23 cellular contexts compared by ENCODE assay signal in the genomic region with DNA sequence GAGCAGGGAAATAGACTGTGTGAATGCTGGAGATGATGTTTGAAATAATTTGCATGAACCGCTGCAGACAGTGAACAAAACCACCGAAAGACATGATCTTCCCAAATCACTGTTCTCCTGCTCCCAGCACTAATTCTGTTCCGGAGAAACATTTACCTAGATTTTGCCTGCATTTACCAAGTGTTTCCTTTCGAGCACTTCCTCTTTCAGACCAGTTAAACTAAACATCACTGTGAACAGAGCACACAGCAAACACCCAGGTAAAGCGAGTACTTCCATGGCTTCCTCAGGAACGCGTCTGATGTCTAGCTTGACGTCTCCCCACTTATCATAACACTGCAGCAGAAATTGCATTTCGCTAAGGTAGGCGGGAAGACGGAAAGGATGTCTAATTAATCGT. TPM values are rescaled to one million over a fixed set of nuclear protein-coding genes. Genes with fewer than 3 reads are reported as not detected.
DNase-seq lines count a peak whose midpoint lies in the region; ATAC-seq, FAIRE-seq and TF ChIP-seq lines count a peak whose summit lies in the region.
"Had no signal": no experiment of that assay in that cellular context is flagged by ENCODE, and none has a peak within 500 bp of the region (broad histone marks: within the 10 kb centered on the region; RNA-seq: fewer than 3 reads in every experiment).

No MANE protein-coding gene starts in this region.

- H4K20me1 ChIP-seq in GM23338 (replicated peaks; ENCODE audit: insufficient read depth) = no peaks in the 10 kb centered on the region
- H4K20me1 ChIP-seq in OCI-LY1 (ENCODE audit: insufficient read depth, low read length) = no peaks in the 10 kb centered on the region
- no peaks in the 10 kb centered on the region for H4K20me1 ChIP-seq in GM12878 (ENCODE audit: control insufficient read depth, insufficient read depth)
- no peaks in the 10 kb centered on the region for H4K20me1 ChIP-seq in neural progenitor cell (ENCODE audit: low read depth)
- H4K20me1 ChIP-seq: BLaER1 had no signal

- H3K9ac ChIP-seq in OCI-LY1 (ENCODE audit: low read length) (no peak overlapping the region), GM12878 (ENCODE audit: control insufficient read depth, insufficient read depth, low read length) (no peak overlapping the region), neural progenitor cell (no peak overlapping the region)
- H3K9ac ChIP-seq: BLaER1, GM23248 had no signal

- H3K79me2 ChIP-seq in GM23338 (replicated peaks; ENCODE audit: insufficient read depth) = no peaks in the 10 kb centered on the region
- H3K79me2 ChIP-seq in OCI-LY1 (ENCODE audit: insufficient read depth, low read length) = no peaks in the 10 kb centered on the region
- no peaks in the 10 kb centered on the region for H3K79me2 ChIP-seq in GM12878 (ENCODE audit: control insufficient read depth, insufficient read depth, low read length)
- H3K79me2 ChIP-seq in neural progenitor cell (ENCODE audit: low read depth) = no peaks in the 10 kb centered on the region

- intact Hi-C loops in GM12878 (cut with micrococcal nuclease; ENCODE audit: unreplicated experiment) (no loop called here), CD14-positive monocyte (cut with micrococcal nuclease) (no loop called here)

- no peak for DNase-seq in GM23338 (ENCODE audit: low spot score)
- no peak for DNase-seq in GM12878 (ENCODE audit: low read depth, low spot score)
- DNase-seq in neural progenitor cell (ENCODE audit: low spot score) = no peak
- no peak for DNase-seq in HPDE6-E6E7 (ENCODE audit: extremely low spot score)
- no peak for DNase-seq in CD14-positive monocyte (ENCODE audit: low spot score)
- DNase-seq in NCI-H1930 (lab: John Stamatoyannopoulos, UW) = no peak
- DNase-seq: ACHN; AML-193; Calu3; CD8-positive, alpha-beta T cell; DMS79 treated with DMSO at 0.1 percent for 48 hours; GF-D8; GM23248; HCEC 1CT; IMR-90; KBM-7 had no signal

- H3K27me3 ChIP-seq in GM23338 (ENCODE audit: insufficient read depth) = peaks cover 9% of the 10 kb centered on the region; the same call in 1 of the 2 replicates
- no peaks in the 10 kb centered on the region; the same call in 1 of the 2 replicates for H3K27me3 ChIP-seq in OCI-LY1 (ENCODE audit: insufficient read depth, low read length)
- no peaks in the 10 kb centered on the region; a peak in 1 of 4 replicates for H3K27me3 ChIP-seq in GM12878 (replicated peaks in 1 of 2; ENCODE audit: control insufficient read depth in 2 of 2, insufficient read depth in 2 of 2, low read length in 1 of 2)
- H3K27me3 ChIP-seq in neural progenitor cell = peaks cover 53% of the 10 kb centered on the region
- H3K27me3 ChIP-seq: BLaER1 had no signal

- H2AFZ ChIP-seq in GM23338 = peak overlapping the region; percentile 28; the same call in 1 of the 2 replicates
- H2AFZ ChIP-seq in OCI-LY1 (ENCODE audit: low read length) = no peak overlapping the region
- no peak overlapping the region for H2AFZ ChIP-seq in GM12878 (ENCODE audit: control insufficient read depth, low read depth, low read length)
- peak overlapping the region; percentile 59 for H2AFZ ChIP-seq in neural progenitor cell (replicated peaks)
- H2AFZ ChIP-seq: GM23248 had no signal

- H3K9me2 ChIP-seq in GM23338 (ENCODE audit: insufficient read depth) = no peaks in the 10 kb centered on the region; the same call in 1 of the 2 replicates
- H3K9me2 ChIP-seq in OCI-LY1 (ENCODE audit: low read depth, low read length) = no peaks in the 10 kb centered on the region

- FAIRE-seq in GM12878 (lab: Jason Lieb, UNC) = no peak
- FAIRE-seq: A204.1, GM19239, H54, HTR-8/SVneo had no signal

- H3K9me3 Mint-ChIP-seq in GM23338 (peaks cover 3% of the 10 kb centered on the region; the same call in 2 of the 3 replicates), neural progenitor cell (peaks cover 5% of the 10 kb centered on the region), CD14-positive monocyte (peaks cover 0 to 7% (median 2%) of the 10 kb centered on the region in 7 donors)
- H3K9me3 Mint-ChIP-seq: CD8-positive, alpha-beta T cell had no signal

- ATAC-seq in GM23338 (no peak), GM12878 (no peak)
- ATAC-seq: CD8-positive, alpha-beta T cell had no signal

- H3K4me3 ChIP-seq in GM23338 = no peak overlapping the region
- H3K4me3 ChIP-seq in OCI-LY1 (ENCODE audit: low read depth, low read length, poor library complexity, severe bottlenecking) = peak overlapping the region; percentile 15
- no peak overlapping the region for H3K4me3 ChIP-seq in GM12878
- H3K4me3 ChIP-seq in neural progenitor cell = no peak overlapping the region
- H3K4me3 ChIP-seq: BLaER1, GM23248 had no signal

- H3K4me3 Mint-ChIP-seq in GM23338 (no peak overlapping the region), neural progenitor cell (no peak overlapping the region), CD14-positive monocyte (peak overlapping the region in 1 of 2 donors; percentile 28)
- H3K4me3 Mint-ChIP-seq: CD8-positive, alpha-beta T cell had no signal

- no peaks in the 10 kb centered on the region for H3K4me1 ChIP-seq in GM23338 (ENCODE audit: insufficient read depth)
- H3K4me1 ChIP-seq in OCI-LY1 (ENCODE audit: insufficient read depth, low read length, severe bottlenecking) = peaks cover 8% of the 10 kb centered on the region
- no peaks in the 10 kb centered on the region for H3K4me1 ChIP-seq in GM12878 (ENCODE audit: control insufficient read depth, insufficient read depth, low read length)
- H3K4me1 ChIP-seq in neural progenitor cell = peaks cover 12% of the 10 kb centered on the region
- H3K4me1 ChIP-seq: BLaER1 had no signal

- no peaks in the 10 kb centered on the region for H3K36me3 Mint-ChIP-seq in GM23338 (ENCODE audit: low read depth)
- H3K36me3 Mint-ChIP-seq in neural progenitor cell = peaks cover 3% of the 10 kb centered on the region
- H3K36me3 Mint-ChIP-seq in CD14-positive monocyte = no peaks in the 10 kb centered on the region
- H3K36me3 Mint-ChIP-seq: CD8-positive, alpha-beta T cell had no signal

- in situ Hi-C loops in GM12878 (cut with MboI) = no loop called here

- CTCF ChIA-PET in GM12878 (lab: Yijun Ruan, JAX) = no interaction called here

- SMC1A ChIA-PET in GM12878 (lab: Charles Lee; ENCODE audit: uncharacterized antibody, unreplicated experiment) = interaction anchor here (0.6 kb wide), 1 partner anchor 241 kb away, joined by 5 read pairs; no protein-coding TSS in a partner anchor

- no TSS peak for BruUV-seq in GM12878 (replicated peaks; lab: Mats Ljungman, UMichigan)

- H3F3A ChIP-seq in GM23338 (replicated peaks; ENCODE audit: low read depth) (no peaks in the 10 kb centered on the region), OCI-LY1 (ENCODE audit: insufficient read depth, low read length) (no peaks in the 10 kb centered on the region), neural progenitor cell (ENCODE audit: low read depth) (peaks cover 4% of the 10 kb centered on the region)

- H3K9me3 ChIP-seq in OCI-LY1 (ENCODE audit: low read length) = no peaks in the 10 kb centered on the region
- no peaks in the 10 kb centered on the region for H3K9me3 ChIP-seq in GM12878 (replicated peaks; ENCODE audit: control insufficient read depth, insufficient read depth, low read length)
- no peaks in the 10 kb centered on the region for H3K9me3 ChIP-seq in neural progenitor cell (ENCODE audit: low read depth)
- H3K9me3 ChIP-seq: BLaER1 had no signal

- 27% methylated on average over 12 of the region's 12 CpGs for WGBS in GM12878 (ENCODE audit: insufficient coverage, insufficient replicate concordance, low lambda C conversion rate, missing lambda C conversion rate)

- POLR2A ChIA-PET in GM12878 (lab: Charles Lee) = no interaction called here

- TF ChIP-seq CTCF in GM23338 (conservative IDR thresholded peaks at IDR 0.05; ENCODE audit: low read depth in 2 of 2) (no peak), OCI-LY1 (IDR thresholded peaks at IDR 0.05; ENCODE audit: low read length) (no peak), GM12878 (IDR thresholded peaks at IDR 0.05 in 2 of 3, conservative IDR thresholded peaks at IDR 0.05 in 1 of 3; ENCODE audit: control insufficient read depth in 2 of 3, extremely low read depth in 1 of 3, insufficient read depth in 1 of 3, low read depth in 3 of 3, low read length in 3 of 3) (no peak), neural progenitor cell (IDR thresholded peaks at IDR 0.05) (no peak), CD14-positive monocyte (IDR thresholded peaks at IDR 0.05) (no peak)

- no peak overlapping the region for H3K4me2 ChIP-seq in GM23338
- peak overlapping the region; percentile 42; the same call in 1 of the 2 replicates for H3K4me2 ChIP-seq in OCI-LY1 (ENCODE audit: low read length)
- H3K4me2 ChIP-seq in GM12878 (ENCODE audit: control insufficient read depth, insufficient read depth) = no peak overlapping the region
- H3K4me2 ChIP-seq in neural progenitor cell = no peak overlapping the region
- H3K4me2 ChIP-seq: BLaER1 had no signal

- RAD21 ChIA-PET in GM12878 (lab: Charles Lee; ENCODE audit: unreplicated experiment) = no interaction called here

- H3K36me3 ChIP-seq in GM23338 (ENCODE audit: insufficient read depth) (no peaks in the 10 kb centered on the region), OCI-LY1 (ENCODE audit: insufficient read depth, low read length) (no peaks in the 10 kb centered on the region), GM12878 (ENCODE audit: control insufficient read depth in 2 of 2, insufficient read depth in 2 of 2, low read length in 1 of 2) (no peaks in the 10 kb centered on the region), neural progenitor cell (no peaks in the 10 kb centered on the region)
- H3K36me3 ChIP-seq: BLaER1 had no signal

- H3K27ac ChIP-seq in GM23338 (ENCODE audit: low read depth) = no peak overlapping the region
- H3K27ac ChIP-seq in OCI-LY1 (ENCODE audit: low read depth, low read length, poor library complexity, severe bottlenecking) = no peak overlapping the region
- no peak overlapping the region for H3K27ac ChIP-seq in GM12878 (ENCODE audit: control insufficient read depth, insufficient read depth)
- H3K27ac ChIP-seq in neural progenitor cell = no peak overlapping the region
- H3K27ac ChIP-seq: BLaER1, GM23248, HL-60 had no signal

- TF ChIP-seq RAD21 in GM12878 (IDR thresholded peaks at IDR 0.05; ENCODE audit: insufficient read depth, low read depth, low read length) = no peak

- H3K4me1 Mint-ChIP-seq in GM23338 = peaks cover 5% of the 10 kb centered on the region
- H3K4me1 Mint-ChIP-seq in neural progenitor cell = peaks cover 16% of the 10 kb centered on the region
- H3K4me1 Mint-ChIP-seq in CD14-positive monocyte = no peaks in the 10 kb centered on the region

- H3K27ac Mint-ChIP-seq in GM23338 (no peak overlapping the region), neural progenitor cell (peak overlapping the region; percentile 31), CD14-positive monocyte (no peak overlapping the region)
- H3K27ac Mint-ChIP-seq: CD8-positive, alpha-beta T cell had no signal

- TF ChIP-seq POLR2A in GM12878 (IDR thresholded peaks at IDR 0.05; ENCODE audit: low read depth, low read length) = no peak

- H3K27me3 Mint-ChIP-seq in GM23338 (ENCODE audit: insufficient read depth, low read depth, poor library complexity) (peaks cover 11% of the 10 kb centered on the region), neural progenitor cell (ENCODE audit: insufficient read depth, low read depth) (peaks cover 11% of the 10 kb centered on the region), CD14-positive monocyte (ENCODE audit: low read depth in 3 of 3) (peaks cover 10 to 28% (median 27%) of the 10 kb centered on the region in 3 donors)

- TF ChIP-seq EP300 in GM12878 (IDR thresholded peaks at IDR 0.05; ENCODE audit: borderline replicate concordance in 1 of 2, control insufficient read depth in 1 of 2, low read depth in 2 of 2, low read length in 2 of 2) = no peak

RNA-seq across cellular contexts. Expression of a gene that starts 45.1 kb away (rescaled TPM):
- 34.1 and 36.9 TPM in 2 replicates for total RNA-seq in GM23338 (2014; rRNA removed; shearing (Covaris generic))
- polyA plus RNA-seq in GM23338 (2016; fragmentation: Nextera tagmentation; extraction: Ambion mirVana) (19.7 and 21.4 TPM in 2 replicates), GM12878 (2011; rRNA removed) (4.8 and 6.1 TPM in 2 replicates), GM12878 (2014; fragmentation: Illumina TruSeq; extraction: Trizol) (2.8 and 3.0 TPM in 2 replicates), GM12878 (2014; fragmentation: Nextera tagmentation; extraction: Ambion mirVana) (under 1 TPM; 0.16 to 0.48 TPM), GM12878 (2014; rRNA removed) (2.5 and 3.2 TPM in 2 replicates), GM12878 (2016; fragmentation: Nextera tagmentation; extraction: Ambion mirVana) (1 to 10 TPM; 2.3 TPM), CD14-positive monocyte (not detected)
- 8.2 and 14.4 TPM in 2 replicates for total RNA-seq in GM12878 (2013; cell fraction: nucleolus; rRNA removed)
- total RNA-seq in GM12878 (2014; rRNA removed) (1.7 and 2.9 TPM in 2 replicates), GM12878 (2014; rRNA removed; fragmentation: Illumina TruSeq; extraction: Trizol) (0.92 and 1.5 TPM in 2 replicates), GM12878 (2021) (4.0 and 5.7 TPM in 2 replicates), neural progenitor cell (ENCODE audit: low replicate concordance) (23.0 and 24.5 TPM in 2 replicates)
- polyA plus RNA-seq in GM12878 (2011; ENCODE audit: low read depth) = 3.3 TPM
- 4.7 and 10.5 TPM in 2 replicates for polyA plus RNA-seq in GM12878 (2011; cell fraction: cytosol; rRNA removed)
- 19.4 TPM in 2 replicates for polyA plus RNA-seq in GM12878 (2011; cell fraction: nucleus; rRNA removed)
- polyA plus RNA-seq in GM12878 (2012) = 4.5 and 5.3 TPM in 2 replicates
- polyA minus RNA-seq in GM12878 (2011; rRNA and poly(A)+ RNA removed) = 17.5 and 21.4 TPM in 2 replicates
- polyA minus RNA-seq in GM12878 (2011; cell fraction: cytosol; rRNA and poly(A)+ RNA removed) = 9.3 and 12.0 TPM in 2 replicates
- 21.4 and 38.0 TPM in 2 replicates for polyA minus RNA-seq in GM12878 (2011; cell fraction: nucleus; rRNA and poly(A)+ RNA removed)

Comparison
In these comparisons a context has a peak if more than half of its experiments do, and no peak if none do; other contexts are left out.
1. H2AFZ ChIP-seq: peak in GM23338 (single experiment) and neural progenitor cell (single experiment); none in OCI-LY1 (single experiment) and GM12878 (single experiment).